In the genomic region with DNA sequence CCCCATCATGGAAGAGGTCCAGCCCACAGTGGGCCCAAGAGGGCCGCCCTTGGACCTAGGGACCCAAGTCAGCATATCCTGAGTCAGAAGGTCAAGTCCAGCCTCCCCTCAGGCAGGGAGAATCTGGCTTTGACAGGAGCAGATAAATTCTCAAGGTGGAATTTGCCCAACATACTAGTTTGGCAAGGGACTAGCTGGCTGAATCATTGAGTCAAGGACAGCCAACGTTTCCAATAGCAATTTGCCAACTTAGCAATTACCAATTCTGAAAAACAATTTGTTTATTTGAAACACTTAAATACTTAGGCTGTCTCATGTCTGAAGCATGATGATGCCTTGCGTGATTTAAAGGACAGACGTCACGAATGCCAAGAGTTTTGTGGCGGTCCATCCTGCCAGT, we compare ENCODE assay signal across 6 cellular contexts. TPM values are rescaled to one million over a fixed set of nuclear protein-coding genes. Genes with fewer than 3 reads are reported as not detected.
"Had no signal": no experiment of that assay in that cellular context is flagged by ENCODE, and none has a peak within 500 bp of the region (broad histone marks: within the 10 kb centered on the region; RNA-seq: fewer than 3 reads in every experiment).

No MANE protein-coding gene starts in this region.

RNA-seq across cellular contexts. Expression of a gene that starts 2.7 kb away (rescaled TPM):
- total RNA-seq: HepG2, HT-29, HT1080, IMR-90, K562 had no signal
- polyA plus RNA-seq: HepG2, IgD-negative memory B cell, IMR-90, K562 had no signal
